ENCODE assay signal across 18 cellular contexts in the genomic region with DNA sequence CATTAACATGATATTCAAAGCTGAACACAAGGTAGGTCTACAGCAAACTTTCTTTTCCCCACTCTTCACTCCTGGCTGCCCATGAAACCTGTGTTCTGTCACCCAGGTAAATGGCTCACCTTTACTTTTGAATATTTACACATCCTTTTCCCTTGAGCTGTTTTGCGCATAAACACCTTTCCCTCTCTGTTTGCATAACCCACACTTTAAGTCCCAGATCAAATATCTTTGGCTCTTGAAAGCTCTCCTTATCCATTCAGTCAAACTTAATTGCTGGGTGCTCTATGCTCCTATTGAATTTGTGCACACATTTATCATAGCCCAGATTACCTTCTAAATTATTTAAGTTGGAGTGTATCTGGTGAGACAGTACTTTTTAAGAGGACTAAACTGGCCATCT.
"Had no signal": no experiment of that assay in that cellular context is flagged by ENCODE, and none has a peak within 500 bp of the region (broad histone marks: within the 10 kb centered on the region; RNA-seq: fewer than 3 reads in every experiment).

No MANE protein-coding gene starts in this region.

- H3K4me1 ChIP-seq: adrenal gland, gastroesophageal sphincter, testis, uterus had no signal

- H3K9me3 ChIP-seq: adrenal gland, gastroesophageal sphincter, ovary, testis, uterus had no signal

- H3K27me3 Mint-ChIP-seq: activated naive CD4-positive, alpha-beta T cell treated with anti-CD3 and anti-CD28 coated beads, Interleukin-2, amount 10 ng/mL, durations not matched to agents 7 days and 5 days; stimulated activated naive CD8-positive, alpha-beta T cell treated with anti-CD3 and anti-CD28 coated beads, Interleukin-15, Interleukin-2, amounts not matched to agents 100 ng/mL and 50 ng/mL, for 24 hours had no signal

- H3K27ac ChIP-seq: adrenal gland, gastroesophageal sphincter, neural progenitor cell, ovary, testis, uterus had no signal

- H3K27ac Mint-ChIP-seq: activated B cell treated with CpG ODN at 0.5 μM for 24 hours; activated CD4-positive, alpha-beta T cell treated with anti-CD3 and anti-CD28 coated beads, Interleukin-2, amount 10 ng/mL, durations not matched to agents 24 days and 14 days; activated naive CD4-positive, alpha-beta T cell treated with anti-CD3 and anti-CD28 coated beads, Interleukin-2, amount 10 ng/mL, durations not matched to agents 7 days and 5 days; activated T-helper 17 cell treated with anti-CD3 and anti-CD28 coated beads, Interleukin-2, amount 50 U/mL, for 72 hours; neural progenitor cell; stimulated activated naive CD8-positive, alpha-beta T cell treated with anti-CD3 and anti-CD28 coated beads, Interleukin-15, Interleukin-2, amounts not matched to agents 100 ng/mL and 50 ng/mL, for 24 hours had no signal

- H3K36me3 Mint-ChIP-seq: activated naive CD4-positive, alpha-beta T cell treated with anti-CD3 and anti-CD28 coated beads, Interleukin-2, amount 10 ng/mL, durations not matched to agents 7 days and 5 days; neural progenitor cell had no signal

- DNase-seq: activated B cell treated with CpG ODN at 0.5 μM for 24 hours; activated CD4-positive, alpha-beta T cell treated with anti-CD3 and anti-CD28 coated beads, Interleukin-2, amount 10 ng/mL, durations not matched to agents 24 days and 14 days; activated naive CD4-positive, alpha-beta T cell treated with anti-CD3 and anti-CD28 coated beads, Interleukin-2, amount 10 ng/mL, durations not matched to agents 7 days and 5 days; adrenal gland; caudate nucleus; cortex of kidney; effector CD8-positive, alpha-beta T cell; left ventricle myocardium superior; midbrain; ovary; retina; stimulated activated CD4-positive, alpha-beta T cell treated with anti-CD3 and anti-CD28 coated beads, Interleukin-4, amount 100 ng/mL, for 24 hours; testis; uterus had no signal

- H3K36me3 ChIP-seq: adrenal gland, gastroesophageal sphincter, neural progenitor cell, ovary, uterus had no signal

- H3K4me3 Mint-ChIP-seq: activated B cell treated with CpG ODN at 0.5 μM for 24 hours; activated CD4-positive, alpha-beta T cell treated with anti-CD3 and anti-CD28 coated beads, Interleukin-2, amount 10 ng/mL, durations not matched to agents 24 days and 14 days; activated naive CD4-positive, alpha-beta T cell treated with anti-CD3 and anti-CD28 coated beads, Interleukin-2, amount 10 ng/mL, durations not matched to agents 7 days and 5 days; activated T-helper 17 cell treated with anti-CD3 and anti-CD28 coated beads, Interleukin-2, amount 50 U/mL, for 72 hours; neural progenitor cell; stimulated activated naive CD8-positive, alpha-beta T cell treated with anti-CD3 and anti-CD28 coated beads, Interleukin-15, Interleukin-2, amounts not matched to agents 100 ng/mL and 50 ng/mL, for 24 hours had no signal

- H3K27me3 ChIP-seq: adrenal gland, neural progenitor cell, ovary, testis, uterus had no signal

- H3K4me1 Mint-ChIP-seq: activated B cell treated with CpG ODN at 0.5 μM for 24 hours; activated CD4-positive, alpha-beta T cell treated with anti-CD3 and anti-CD28 coated beads, Interleukin-2, amount 10 ng/mL, durations not matched to agents 24 days and 14 days; activated naive CD4-positive, alpha-beta T cell treated with anti-CD3 and anti-CD28 coated beads, Interleukin-2, amount 10 ng/mL, durations not matched to agents 7 days and 5 days; activated T-helper 17 cell treated with anti-CD3 and anti-CD28 coated beads, Interleukin-2, amount 50 U/mL, for 72 hours had no signal

- H3K4me3 ChIP-seq: adrenal gland, gastroesophageal sphincter, neural progenitor cell, ovary, testis, uterus had no signal

- H3K9me3 Mint-ChIP-seq: activated B cell treated with CpG ODN at 0.5 μM for 24 hours; activated CD4-positive, alpha-beta T cell treated with anti-CD3 and anti-CD28 coated beads, Interleukin-2, amount 10 ng/mL, durations not matched to agents 24 days and 14 days; activated naive CD4-positive, alpha-beta T cell treated with anti-CD3 and anti-CD28 coated beads, Interleukin-2, amount 10 ng/mL, durations not matched to agents 7 days and 5 days; activated T-helper 17 cell treated with anti-CD3 and anti-CD28 coated beads, Interleukin-2, amount 50 U/mL, for 72 hours; neural progenitor cell; stimulated activated naive CD8-positive, alpha-beta T cell treated with anti-CD3 and anti-CD28 coated beads, Interleukin-15, Interleukin-2, amounts not matched to agents 100 ng/mL and 50 ng/mL, for 24 hours had no signal

- ATAC-seq: activated T-helper 17 cell treated with anti-CD3 and anti-CD28 coated beads, Interleukin-2, amount 50 U/mL, for 72 hours; gastroesophageal sphincter; left ventricle myocardium superior had no signal
